In the genomic region with DNA sequence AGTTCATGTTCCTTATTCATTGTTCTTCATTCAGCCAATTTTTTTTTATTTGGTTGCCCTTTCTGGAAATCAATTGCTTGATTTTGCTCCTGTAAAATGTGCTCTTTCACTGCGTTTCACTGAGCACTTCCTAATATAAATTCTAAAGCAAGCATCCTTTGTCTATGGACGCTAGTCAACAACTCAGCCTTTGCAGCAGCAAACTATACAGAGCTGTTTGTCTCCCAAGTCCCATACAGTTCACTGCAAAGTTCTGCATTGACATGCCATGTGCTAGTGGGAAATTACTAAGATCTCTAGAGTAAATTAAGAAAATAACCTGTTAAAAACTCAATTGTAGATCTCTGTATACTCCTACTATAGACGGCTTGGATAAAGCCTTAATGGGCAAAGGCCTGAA, we compare ENCODE assay signal across 18 cellular contexts.
DNase-seq lines count a peak whose midpoint lies in the region; ATAC-seq and TF ChIP-seq lines count a peak whose summit lies in the region.
"Had no signal": no experiment of that assay in that cellular context is flagged by ENCODE, and none has a peak within 500 bp of the region (broad histone marks: within the 10 kb centered on the region; RNA-seq: fewer than 3 reads in every experiment).

No MANE protein-coding gene starts in this region.

- no peak overlapping the region for H3K4me3 ChIP-seq in CD4-positive, alpha-beta memory T cell (ENCODE audit: low read length in 2 of 2)
- no peak overlapping the region for H3K4me3 ChIP-seq in Peyer's patch
- H3K4me3 ChIP-seq: upper lobe of left lung had no signal

- H3K36me3 Mint-ChIP-seq in CD4-positive, alpha-beta memory T cell: peaks cover 0 to 2% of the 10 kb centered on the region in 2 donors
- peaks cover 54% of the 10 kb centered on the region for H3K36me3 Mint-ChIP-seq in activated naive CD8-positive, alpha-beta T cell treated with anti-CD3 and anti-CD28 coated beads for 36 hours
- no peaks in the 10 kb centered on the region for H3K36me3 Mint-ChIP-seq in natural killer cell

- H3K27ac ChIP-seq in CD4-positive, alpha-beta memory T cell (ENCODE audit: low read depth, low read length): peak overlapping the region; percentile 69
- H3K27ac ChIP-seq in Peyer's patch: no peak overlapping the region

- H3K4me1 ChIP-seq in CD4-positive, alpha-beta memory T cell (ENCODE audit: insufficient read depth, low read length): peaks cover 93% of the 10 kb centered on the region
- H3K4me1 ChIP-seq in Peyer's patch: peaks cover 0 to 6% (median 2%) of the 10 kb centered on the region in 4 donors

- TF ChIP-seq CTCF in natural killer cell (IDR thresholded peaks at IDR 0.05) (no peak), Peyer's patch (IDR thresholded peaks at IDR 0.05) (no peak)

- TF ChIP-seq POLR2A in Peyer's patch (IDR thresholded peaks at IDR 0.05): no peak

- no peaks in the 10 kb centered on the region for H3K27me3 ChIP-seq in CD4-positive, alpha-beta memory T cell (ENCODE audit: insufficient read depth, low read length)
- H3K27me3 ChIP-seq in Peyer's patch: no peaks in the 10 kb centered on the region
- H3K27me3 ChIP-seq: upper lobe of left lung had no signal

- CTCF ChIA-PET in CD4-positive, alpha-beta memory T cell (lab: Charles Lee; ENCODE audit: partially characterized antibody): interaction anchor here (1.5 to 1.8 kb wide), 4 partner anchors 15 to 138 kb away, joined by 3 to 7 read pairs (median 5); no protein-coding TSS in a partner anchor

- POLR2A ChIA-PET in CD4-positive, alpha-beta memory T cell (lab: Charles Lee; ENCODE audit: partially characterized antibody): interaction anchor here (0.7 to 6.3 kb wide), 7 partner anchors 14 to 135 kb away, joined by 3 to 42 read pairs (median 9); no protein-coding TSS in a partner anchor

- H3K4me3 Mint-ChIP-seq in CD4-positive, alpha-beta memory T cell: peak overlapping the region in 4 of 8 donors; percentile 4 to 81 (median 24)
- peak overlapping the region; percentile 11 for H3K4me3 Mint-ChIP-seq in activated naive CD8-positive, alpha-beta T cell treated with anti-CD3 and anti-CD28 coated beads for 36 hours
- no peak overlapping the region for H3K4me3 Mint-ChIP-seq in natural killer cell

- peak overlapping the region; percentile 91 to 99 (median 94) for H3K27ac Mint-ChIP-seq in CD4-positive, alpha-beta memory T cell
- peak overlapping the region; percentile 98 for H3K27ac Mint-ChIP-seq in activated naive CD8-positive, alpha-beta T cell treated with anti-CD3 and anti-CD28 coated beads for 36 hours
- peak overlapping the region; percentile 79 to 96 for H3K27ac Mint-ChIP-seq in natural killer cell

- H3K27me3 Mint-ChIP-seq in CD4-positive, alpha-beta memory T cell: no peaks in the 10 kb centered on the region
- no peaks in the 10 kb centered on the region for H3K27me3 Mint-ChIP-seq in activated naive CD8-positive, alpha-beta T cell treated with anti-CD3 and anti-CD28 coated beads for 36 hours
- no peaks in the 10 kb centered on the region for H3K27me3 Mint-ChIP-seq in natural killer cell (ENCODE audit: low read depth in 2 of 2)

- no peaks in the 10 kb centered on the region for H3K9me3 ChIP-seq in CD4-positive, alpha-beta memory T cell (ENCODE audit: control insufficient read depth in 1 of 2, low read length in 2 of 2)
- no peaks in the 10 kb centered on the region for H3K9me3 ChIP-seq in Peyer's patch
- H3K9me3 ChIP-seq: upper lobe of left lung had no signal

- ATAC-seq in natural killer cell (no peak), HG02642 (IDR thresholded peaks at IDR 0.05; ENCODE audit: poor library complexity, unreplicated experiment) (no peak)

- no peak for DNase-seq in CD4-positive, alpha-beta memory T cell
- DNase-seq in COLO829 (ENCODE audit: low spot score) (peak; percentile 37), natural killer cell (no peak), cortex of kidney (lab: John Stamatoyannopoulos, UW) (no peak), SHP77 (lab: John Stamatoyannopoulos, UW) (no peak), Peyer's patch (no peak)
- no peak for DNase-seq in activated naive CD8-positive, alpha-beta T cell treated with anti-CD3 and anti-CD28 coated beads for 36 hours
- DNase-seq: activated CD4-positive, alpha-beta T cell treated with anti-CD3 and anti-CD28 coated beads for 48 hours; activated effector memory CD4-positive, alpha-beta T cell treated with anti-CD3 and anti-CD28 coated beads, Interleukin-2, amount 50 U/mL, for 16 hours; dermis blood vessel endothelial cell; DMS153; NCI-H1048; NCI-H2029 treated with DMSO at 0.1 percent for 48 hours; NCI-H524; Right ventricle myocardium superior; T-helper 9 cell; upper lobe of left lung had no signal

- peaks cover 69 to 87% (median 78%) of the 10 kb centered on the region in 4 donors for H3K4me1 Mint-ChIP-seq in CD4-positive, alpha-beta memory T cell
- peaks cover 93% of the 10 kb centered on the region for H3K4me1 Mint-ChIP-seq in activated naive CD8-positive, alpha-beta T cell treated with anti-CD3 and anti-CD28 coated beads for 36 hours
- H3K4me1 Mint-ChIP-seq in natural killer cell: peaks cover 76 to 80% of the 10 kb centered on the region in 2 donors

- intact Hi-C loops in CD4-positive, alpha-beta memory T cell (cut with micrococcal nuclease): no loop called here
- intact Hi-C loops in natural killer cell (cut with micrococcal nuclease): no loop called here

- no peaks in the 10 kb centered on the region for H3K9me3 Mint-ChIP-seq in CD4-positive, alpha-beta memory T cell
- no peaks in the 10 kb centered on the region for H3K9me3 Mint-ChIP-seq in activated naive CD8-positive, alpha-beta T cell treated with anti-CD3 and anti-CD28 coated beads for 36 hours
- no peaks in the 10 kb centered on the region for H3K9me3 Mint-ChIP-seq in natural killer cell

- no peaks in the 10 kb centered on the region for H3K36me3 ChIP-seq in CD4-positive, alpha-beta memory T cell (ENCODE audit: insufficient read depth, low read length)
- H3K36me3 ChIP-seq in Peyer's patch: no peaks in the 10 kb centered on the region
- H3K36me3 ChIP-seq: upper lobe of left lung had no signal
